In genomic region chr9:121765021-121765950, GRCh38 we compare ENCODE assay signal across 11 cellular contexts.
DNase-seq lines count a peak whose midpoint lies in the region; ATAC-seq, FAIRE-seq and TF ChIP-seq lines count a peak whose summit lies in the region.
"Had no signal": no experiment of that assay in that cellular context is flagged by ENCODE, and none has a peak within 500 bp of the region (broad histone marks: within the 10 kb centered on the region; RNA-seq: fewer than 3 reads in every experiment).

No MANE protein-coding gene starts in this region.

- H3K9me1 ChIP-seq in K562 (ENCODE audit: control insufficient read depth, insufficient read depth, low read length), result peaks cover 3% of the 10 kb centered on the region

- POLR2A ChIA-PET in K562 (lab: Yijun Ruan, JAX), result interaction anchor here (0.7 kb wide), 1 partner anchor 1175 kb away, joined by 3 read pairs; no protein-coding TSS in a partner anchor

- no peaks in the 10 kb centered on the region for H3F3A ChIP-seq in GM23248 (ENCODE audit: insufficient read depth)

- H3K9me2 ChIP-seq in GM23248 (ENCODE audit: insufficient read depth), result no peaks in the 10 kb centered on the region

- no TSS peak for BruUV-seq in K562 (replicated peaks; lab: Mats Ljungman, UMichigan)

- no peak for TF ChIP-seq EP300 in K562 (IDR thresholded peaks at IDR 0.05; ENCODE audit: low read length)

- no peak overlapping the region for H3K4me3 Mint-ChIP-seq in glutamatergic neuron (ENCODE audit: unreplicated experiment)
- H3K4me3 Mint-ChIP-seq: stimulated activated naive B cell treated with anti-CD40 and anti-IgM and Interleukin-4, amounts not matched to agents 10 μg/mL and 1 μg/mL and 100 μg/mL, for 72 hours had no signal

- DNase-seq in GM23248 (peak; percentile 62), K562 (ENCODE audit: extremely low read depth in 1 of 4, low spot score in 3 of 4) (no peak), heart right ventricle (peak; percentile 65 to 77), DMS153 treated with DMSO at 0.1 percent for 48 hours (lab: John Stamatoyannopoulos, UW; ENCODE audit: unreplicated experiment) (no peak), glutamatergic neuron (no peak), KG1 (lab: John Stamatoyannopoulos, UW) (no peak), iPS-NIHi11 (ENCODE audit: low spot score) (no peak)
- DNase-seq: DND-41; stimulated activated naive B cell treated with anti-CD40 and anti-IgM and Interleukin-4, amounts not matched to agents 10 μg/mL and 1 μg/mL and 100 μg/mL, for 72 hours had no signal

- CTCF ChIA-PET in K562 (lab: Yijun Ruan, JAX; ENCODE audit: low intra/inter-chr PET ratio), result no interaction called here

- H3K36me3 Mint-ChIP-seq in glutamatergic neuron (ENCODE audit: unreplicated experiment), result no peaks in the 10 kb centered on the region
- H3K36me3 Mint-ChIP-seq: stimulated activated naive B cell treated with anti-CD40 and anti-IgM and Interleukin-4, amounts not matched to agents 10 μg/mL and 1 μg/mL and 100 μg/mL, for 72 hours had no signal

- no peak for TF ChIP-seq CTCF in K562 (IDR thresholded peaks at IDR 0.05 in 2 of 3, conservative IDR thresholded peaks at IDR 0.05 in 1 of 3; ENCODE audit: insufficient read depth in 2 of 3, low read depth in 1 of 3, low read length in 3 of 3)
- peak in 1 of 9 donors; percentile 14 for TF ChIP-seq CTCF in heart right ventricle (IDR thresholded peaks at IDR 0.05)
- TF ChIP-seq CTCF in glutamatergic neuron (IDR thresholded peaks at IDR 0.05; ENCODE audit: partially characterized antibody, unreplicated experiment), result no peak

- H3K9me3 ChIP-seq in GM23248 (ENCODE audit: low read depth) (no peaks in the 10 kb centered on the region), K562 (replicated peaks; ENCODE audit: control insufficient read depth, insufficient read depth, low read depth, low read length) (no peaks in the 10 kb centered on the region), heart right ventricle (no peaks in the 10 kb centered on the region), skeletal muscle satellite cell (replicated peaks; ENCODE audit: low read length) (no peaks in the 10 kb centered on the region)

- H3K36me3 ChIP-seq in GM23248 (ENCODE audit: low read depth), result peaks cover 17% of the 10 kb centered on the region
- H3K36me3 ChIP-seq in K562 (ENCODE audit: control insufficient read depth, insufficient read depth, low read length), result no peaks in the 10 kb centered on the region
- peaks cover 0 to 100% (median 54%) of the 10 kb centered on the region in 9 donors for H3K36me3 ChIP-seq in heart right ventricle
- H3K36me3 ChIP-seq in skeletal muscle satellite cell (ENCODE audit: insufficient read depth, low read length), result peaks cover 46% of the 10 kb centered on the region

- no peak for FAIRE-seq in K562 (lab: Jason Lieb, UNC)

- ATAC-seq in K562 (no peak), heart right ventricle (peak; percentile 67 to 88 (median 84))
- ATAC-seq: stimulated activated naive B cell treated with anti-CD40 and anti-IgM and Interleukin-4, amounts not matched to agents 10 μg/mL and 1 μg/mL and 100 μg/mL, for 72 hours had no signal

- no peak for TF ChIP-seq POLR2A in K562 (conservative IDR thresholded peaks at IDR 0.05)

- H3K9ac ChIP-seq in GM23248, result no peak overlapping the region
- H3K9ac ChIP-seq in K562 (ENCODE audit: insufficient read depth in 1 of 2, low read depth in 2 of 2, low read length in 2 of 2), result no peak overlapping the region
- peak overlapping the region; percentile 3 for H3K9ac ChIP-seq in skeletal muscle satellite cell (ENCODE audit: low read depth, low read length)
- H3K9ac ChIP-seq: parathyroid adenoma had no signal

- H3K4me3 ChIP-seq in GM23248 (no peak overlapping the region), K562 (no peak overlapping the region), heart right ventricle (no peak overlapping the region), skeletal muscle satellite cell (ENCODE audit: low read length) (peak overlapping the region; percentile 24)

- 72 to 73% methylated on average over 8 of the region's 8 CpGs for WGBS in GM23248 (ENCODE audit: low coverage in 1 of 2, low lambda C conversion rate in 2 of 2, missing lambda C conversion rate in 2 of 2), 2 experiments
- 0% methylated on average over 8 of the region's 8 CpGs for WGBS in K562 (ENCODE audit: insufficient coverage, low coverage, missing lambda C conversion rate)
- 41 to 46% methylated on average over 8 of the region's 8 CpGs for WGBS in heart right ventricle, 2 donors

- H3K27me3 ChIP-seq in GM23248 (replicated peaks; ENCODE audit: insufficient read depth) (no peaks in the 10 kb centered on the region), K562 (ENCODE audit: control insufficient read depth in 2 of 2, insufficient read depth in 2 of 2, low read length in 2 of 2) (peaks cover 13 to 95% of the 10 kb centered on the region in 2 experiments), heart right ventricle (no peaks in the 10 kb centered on the region), skeletal muscle satellite cell (ENCODE audit: control insufficient read depth, insufficient read depth, low read length) (no peaks in the 10 kb centered on the region)

- peaks cover 8% of the 10 kb centered on the region for H3K9me3 Mint-ChIP-seq in glutamatergic neuron (ENCODE audit: unreplicated experiment)
- H3K9me3 Mint-ChIP-seq: stimulated activated naive B cell treated with anti-CD40 and anti-IgM and Interleukin-4, amounts not matched to agents 10 μg/mL and 1 μg/mL and 100 μg/mL, for 72 hours had no signal

- peak overlapping the region; percentile 30 for H3K4me2 ChIP-seq in GM23248 (ENCODE audit: unreplicated experiment)
- no peak overlapping the region for H3K4me2 ChIP-seq in K562 (ENCODE audit: insufficient read depth, low read length)
- peak overlapping the region; percentile 3 for H3K4me2 ChIP-seq in skeletal muscle satellite cell (ENCODE audit: low read length)

- H3K4me1 ChIP-seq in GM23248 (ENCODE audit: insufficient read depth), result peaks cover 14% of the 10 kb centered on the region
- no peaks in the 10 kb centered on the region for H3K4me1 ChIP-seq in K562 (replicated peaks in 1 of 2; ENCODE audit: control insufficient read depth in 2 of 2, insufficient read depth in 2 of 2, low read length in 2 of 2)
- peaks cover 16 to 44% (median 28%) of the 10 kb centered on the region in 9 donors for H3K4me1 ChIP-seq in heart right ventricle
- peaks cover 21% of the 10 kb centered on the region for H3K4me1 ChIP-seq in skeletal muscle satellite cell (ENCODE audit: control insufficient read depth, insufficient read depth, low read length)

- H4K20me1 ChIP-seq in GM23248 (ENCODE audit: insufficient read depth) (no peaks in the 10 kb centered on the region), K562 (replicated peaks; ENCODE audit: control insufficient read depth, insufficient read depth, low read length) (peaks cover 31% of the 10 kb centered on the region)

- H3K79me2 ChIP-seq in GM23248 (ENCODE audit: insufficient read depth), result no peaks in the 10 kb centered on the region
- H3K79me2 ChIP-seq in K562 (ENCODE audit: control insufficient read depth, insufficient read depth, low read length), result no peaks in the 10 kb centered on the region
- H3K79me2 ChIP-seq: parathyroid adenoma had no signal

- H2AFZ ChIP-seq in GM23248 (no peak overlapping the region), K562 (ENCODE audit: low read depth, low read length) (no peak overlapping the region)

- no peak overlapping the region for H3K27ac Mint-ChIP-seq in glutamatergic neuron (ENCODE audit: unreplicated experiment)
- H3K27ac Mint-ChIP-seq: stimulated activated naive B cell treated with anti-CD40 and anti-IgM and Interleukin-4, amounts not matched to agents 10 μg/mL and 1 μg/mL and 100 μg/mL, for 72 hours had no signal

- no peak for TF ChIP-seq RAD21 in K562 (CRISPR knock-in tag; conservative IDR thresholded peaks at IDR 0.05 in 1 of 2, IDR thresholded peaks at IDR 0.05 in 1 of 2)

- in situ Hi-C loops in GM23248 (cut with MboI) (no loop called here), K562 (cut with MboI) (no loop called here)

- peaks cover 4% of the 10 kb centered on the region for H3K4me1 Mint-ChIP-seq in glutamatergic neuron (ENCODE audit: low read depth, unreplicated experiment)
- H3K4me1 Mint-ChIP-seq: stimulated activated naive B cell treated with anti-CD40 and anti-IgM and Interleukin-4, amounts not matched to agents 10 μg/mL and 1 μg/mL and 100 μg/mL, for 72 hours had no signal

- H3K27ac ChIP-seq in GM23248 (no peak overlapping the region), K562 (ENCODE audit: extremely low read depth, low read depth, low read length) (no peak overlapping the region), heart right ventricle (peak overlapping the region in 9 of 10 donors; percentile 62 to 86 (median 75))
- H3K27ac ChIP-seq: parathyroid adenoma had no signal

- H3K27me3 Mint-ChIP-seq in glutamatergic neuron (ENCODE audit: unreplicated experiment), result peaks cover 7% of the 10 kb centered on the region

- intact Hi-C loops in K562 (cut with micrococcal nuclease), result no loop called here
- intact Hi-C loops in heart right ventricle (cut with DNase I), result no loop called here

TF ChIP-seq in K562, 482 proteins besides CTCF, POLR2A, EP300 and RAD21:
- TF ChIP-seq HDAC2 (IDR thresholded peaks at IDR 0.05) (no peak), SPI1 (IDR thresholded peaks at IDR 0.05; ENCODE audit: borderline replicate concordance, low read depth, low read length) (peak; percentile 26; the same call in 1 of the 2 replicates)

Comparison
In these comparisons a context has a peak if more than half of its experiments do, and no peak if none do; other contexts are left out.
1. DNase-seq: peak in GM23248 (single experiment) and heart right ventricle (2 of 2); none in K562 (0 of 4), DMS153 treated with DMSO at 0.1 percent for 48 hours (single experiment), glutamatergic neuron (single experiment), KG1 (single experiment) and iPS-NIHi11 (single experiment).
2. H3K27ac ChIP-seq: peak in heart right ventricle (9 of 10); none in GM23248 (single experiment) and K562 (single experiment).